ENCODE assay signal across 1 cellular context in the genomic region with DNA sequence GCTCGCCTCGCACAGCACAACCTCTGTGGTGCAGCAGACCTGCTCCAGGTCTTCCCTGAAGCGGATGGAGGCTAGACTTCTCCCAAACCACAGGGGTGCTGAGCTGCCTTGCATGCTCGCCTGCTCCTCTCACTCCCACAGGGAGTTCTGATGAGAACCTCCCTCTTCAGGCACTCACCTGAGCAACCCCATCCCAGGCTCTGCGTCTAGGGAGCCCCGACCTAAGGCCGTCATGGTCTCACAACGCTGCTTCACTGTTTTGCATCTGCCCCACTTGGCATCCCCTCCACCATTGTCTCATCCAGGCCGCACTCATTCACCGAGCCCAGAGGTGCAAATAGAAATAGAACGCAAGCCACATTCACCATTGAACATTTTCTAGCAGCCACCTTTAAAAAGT.
TF ChIP-seq lines count a peak whose summit lies in the region.

No MANE protein-coding gene starts in this region.

TF ChIP-seq in GM23338, 12 proteins besides CTCF, POLR2A, EP300 and RAD21:
- TF ChIP-seq EZH2phosphoT487 (IDR thresholded peaks at IDR 0.05; ENCODE audit: unreplicated experiment) (no peak), POLR2AphosphoS5 (IDR thresholded peaks at IDR 0.05; ENCODE audit: low read depth) (no peak), NANOG (IDR thresholded peaks at IDR 0.05; ENCODE audit: borderline replicate concordance) (no peak), CREB1 (CRISPR knock-in tag; IDR thresholded peaks at IDR 0.05; ENCODE audit: low read depth) (no peak), REST (IDR thresholded peaks at IDR 0.05; ENCODE audit: unreplicated experiment) (no peak), ZNF114 (CRISPR knock-in tag; IDR thresholded peaks at IDR 0.05) (no peak), JUNB (IDR thresholded peaks at IDR 0.05; ENCODE audit: unreplicated experiment) (no peak), STAT1 (IDR thresholded peaks at IDR 0.05; ENCODE audit: unreplicated experiment) (no peak)
- TF ChIP-seq, protein P1, sequence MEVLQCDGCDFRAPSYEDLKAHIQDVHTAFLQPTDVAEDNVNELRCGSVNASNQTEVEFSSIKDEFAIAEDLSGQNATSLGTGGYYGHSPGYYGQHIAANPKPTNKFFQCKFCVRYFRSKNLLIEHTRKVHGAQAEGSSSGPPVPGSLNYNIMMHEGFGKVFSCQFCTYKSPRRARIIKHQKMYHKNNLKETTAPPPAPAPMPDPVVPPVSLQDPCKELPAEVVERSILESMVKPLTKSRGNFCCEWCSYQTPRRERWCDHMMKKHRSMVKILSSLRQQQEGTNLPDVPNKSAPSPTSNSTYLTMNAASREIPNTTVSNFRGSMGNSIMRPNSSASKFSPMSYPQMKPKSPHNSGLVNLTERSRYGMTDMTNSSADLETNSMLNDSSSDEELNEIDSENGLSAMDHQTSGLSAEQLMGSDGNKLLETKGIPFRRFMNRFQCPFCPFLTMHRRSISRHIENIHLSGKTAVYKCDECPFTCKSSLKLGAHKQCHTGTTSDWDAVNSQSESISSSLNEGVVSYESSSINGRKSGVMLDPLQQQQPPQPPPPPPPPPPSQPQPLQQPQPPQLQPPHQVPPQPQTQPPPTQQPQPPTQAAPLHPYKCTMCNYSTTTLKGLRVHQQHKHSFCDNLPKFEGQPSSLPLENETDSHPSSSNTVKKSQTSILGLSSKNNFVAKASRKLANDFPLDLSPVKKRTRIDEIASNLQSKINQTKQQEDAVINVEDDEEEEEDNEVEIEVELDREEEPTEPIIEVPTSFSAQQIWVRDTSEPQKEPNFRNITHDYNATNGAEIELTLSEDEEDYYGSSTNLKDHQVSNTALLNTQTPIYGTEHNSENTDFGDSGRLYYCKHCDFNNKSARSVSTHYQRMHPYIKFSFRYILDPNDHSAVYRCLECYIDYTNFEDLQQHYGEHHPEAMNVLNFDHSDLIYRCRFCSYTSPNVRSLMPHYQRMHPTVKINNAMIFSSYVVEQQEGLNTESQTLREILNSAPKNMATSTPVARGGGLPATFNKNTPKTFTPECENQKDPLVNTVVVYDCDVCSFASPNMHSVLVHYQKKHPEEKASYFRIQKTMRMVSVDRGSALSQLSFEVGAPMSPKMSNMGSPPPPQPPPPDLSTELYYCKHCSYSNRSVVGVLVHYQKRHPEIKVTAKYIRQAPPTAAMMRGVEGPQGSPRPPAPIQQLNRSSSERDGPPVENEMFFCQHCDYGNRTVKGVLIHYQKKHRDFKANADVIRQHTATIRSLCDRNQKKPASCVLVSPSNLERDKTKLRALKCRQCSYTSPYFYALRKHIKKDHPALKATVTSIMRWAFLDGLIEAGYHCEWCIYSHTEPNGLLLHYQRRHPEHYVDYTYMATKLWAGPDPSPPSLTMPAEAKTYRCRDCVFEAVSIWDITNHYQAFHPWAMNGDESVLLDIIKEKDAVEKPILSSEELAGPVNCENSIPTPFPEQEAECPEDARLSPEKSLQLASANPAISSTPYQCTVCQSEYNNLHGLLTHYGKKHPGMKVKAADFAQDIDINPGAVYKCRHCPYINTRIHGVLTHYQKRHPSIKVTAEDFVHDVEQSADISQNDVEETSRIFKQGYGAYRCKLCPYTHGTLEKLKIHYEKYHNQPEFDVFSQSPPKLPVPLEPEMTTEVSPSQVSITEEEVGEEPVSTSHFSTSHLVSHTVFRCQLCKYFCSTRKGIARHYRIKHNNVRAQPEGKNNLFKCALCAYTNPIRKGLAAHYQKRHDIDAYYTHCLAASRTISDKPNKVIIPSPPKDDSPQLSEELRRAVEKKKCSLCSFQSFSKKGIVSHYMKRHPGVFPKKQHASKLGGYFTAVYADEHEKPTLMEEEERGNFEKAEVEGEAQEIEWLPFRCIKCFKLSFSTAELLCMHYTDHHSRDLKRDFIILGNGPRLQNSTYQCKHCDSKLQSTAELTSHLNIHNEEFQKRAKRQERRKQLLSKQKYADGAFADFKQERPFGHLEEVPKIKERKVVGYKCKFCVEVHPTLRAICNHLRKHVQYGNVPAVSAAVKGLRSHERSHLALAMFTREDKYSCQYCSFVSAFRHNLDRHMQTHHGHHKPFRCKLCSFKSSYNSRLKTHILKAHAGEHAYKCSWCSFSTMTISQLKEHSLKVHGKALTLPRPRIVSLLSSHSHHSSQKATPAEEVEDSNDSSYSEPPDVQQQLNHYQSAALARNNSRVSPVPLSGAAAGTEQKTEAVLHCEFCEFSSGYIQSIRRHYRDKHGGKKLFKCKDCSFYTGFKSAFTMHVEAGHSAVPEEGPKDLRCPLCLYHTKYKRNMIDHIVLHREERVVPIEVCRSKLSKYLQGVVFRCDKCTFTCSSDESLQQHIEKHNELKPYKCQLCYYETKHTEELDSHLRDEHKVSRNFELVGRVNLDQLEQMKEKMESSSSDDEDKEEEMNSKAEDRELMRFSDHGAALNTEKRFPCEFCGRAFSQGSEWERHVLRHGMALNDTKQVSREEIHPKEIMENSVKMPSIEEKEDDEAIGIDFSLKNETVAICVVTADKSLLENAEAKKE (CRISPR knock-in tag; IDR thresholded peaks at IDR 0.05): no peak
